8 cellular contexts compared by ENCODE assay signal in the genomic region with DNA sequence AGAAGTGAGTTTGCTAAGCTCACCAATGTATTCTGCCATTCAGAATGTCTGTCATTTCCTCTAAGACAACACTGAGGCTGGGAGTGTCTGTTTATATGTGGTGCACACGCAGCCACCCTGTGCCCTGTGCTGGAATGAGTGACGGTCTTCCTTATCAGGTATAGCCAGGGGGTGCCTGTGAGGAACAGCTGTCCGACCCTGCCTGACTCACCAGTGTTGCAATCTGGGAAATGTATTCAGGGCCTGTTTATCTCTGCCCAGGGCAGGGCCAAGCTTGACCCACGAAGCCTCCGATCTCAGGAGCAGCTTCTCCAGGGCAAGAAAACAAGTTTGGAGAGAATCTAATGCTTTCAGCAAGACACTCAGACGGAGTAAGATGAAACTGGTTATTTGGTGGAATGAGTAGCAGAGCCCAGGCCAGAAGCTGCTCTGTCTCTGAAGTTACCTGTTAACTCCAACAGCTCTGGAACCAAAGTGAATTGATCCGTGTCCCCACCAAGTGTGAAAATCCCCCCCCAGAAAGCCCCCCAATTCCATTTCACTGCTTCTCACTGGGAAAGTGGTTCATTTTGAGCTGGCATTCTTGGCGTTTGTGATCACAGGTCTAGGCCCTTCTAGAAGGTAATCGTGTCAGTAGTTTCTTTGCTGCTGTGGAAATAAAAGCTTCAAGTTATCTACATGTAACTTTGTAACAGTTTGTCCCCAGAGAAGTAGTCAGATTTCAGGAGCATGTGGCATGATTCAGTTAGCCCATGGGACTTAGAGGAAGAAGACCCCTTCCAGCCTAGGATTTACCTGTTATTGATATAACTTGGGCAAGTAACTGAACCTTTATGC. TPM values are rescaled to one million over a fixed set of nuclear protein-coding genes. Genes with fewer than 3 reads are reported as not detected.
A peak's percentile ranks its signal among the peaks of the same experiment; 100 is the strongest.
DNase-seq lines count a peak whose midpoint lies in the region; ATAC-seq, FAIRE-seq and TF ChIP-seq lines count a peak whose summit lies in the region.

No MANE protein-coding gene starts in this region.

- H3K27me3 ChIP-seq in pancreas: no peaks in the 10 kb centered on the region

- peak; percentile 93 to 97 (median 94) for ATAC-seq in pancreas
- ATAC-seq in HG02610 (IDR thresholded peaks at IDR 0.05; ENCODE audit: unreplicated experiment): no peak
- ATAC-seq in HG03342 (IDR thresholded peaks at IDR 0.05; ENCODE audit: unreplicated experiment): no peak

- no peaks in the 10 kb centered on the region for H3K9me3 ChIP-seq in pancreas

- no peak overlapping the region for H3K4me3 ChIP-seq in pancreas

- DNase-seq in GDM1 (lab: John Stamatoyannopoulos, UW): peak; percentile 45
- peak; percentile 94 for DNase-seq in RCC 7860 (ENCODE audit: low spot score)
- peak; percentile 56 for DNase-seq in fibroblast of peridontal ligament (ENCODE audit: extremely low read depth)
- DNase-seq in pancreas: peak; percentile 55 to 74 (median 65)
- no peak for DNase-seq in NCI-H2029 (lab: John Stamatoyannopoulos, UW)
- DNase-seq in NCI-H2196 treated with DMSO at 0.1 percent for 48 hours (lab: John Stamatoyannopoulos, UW; ENCODE audit: unreplicated experiment): no peak

- TF ChIP-seq CTCF in pancreas (IDR thresholded peaks at IDR 0.05): no peak

- FAIRE-seq in RCC 7860 (lab: Jason Lieb, UNC): peak; percentile 68
- FAIRE-seq in pancreas (lab: Jason Lieb, UNC): no peak

- 33 to 41% methylated on average over 9 of the region's 9 CpGs for WGBS in pancreas, 2 donors

- no peaks in the 10 kb centered on the region for H3K36me3 ChIP-seq in pancreas

- intact Hi-C loops in pancreas (cut with DNase I): no loop called here

- H3K4me1 ChIP-seq in pancreas: peaks cover 4 to 12% (median 7%) of the 10 kb centered on the region in 3 donors

- H3K27ac ChIP-seq in pancreas: peak overlapping the region in 2 of 4 donors; percentile 68

RNA-seq across cellular contexts. Expression of a gene that starts 6.1 kb away (rescaled TPM):
- total RNA-seq in pancreas: 10 to 100 TPM; 56.7 to 85.6 (median 67.3) TPM
- 10 to 100 TPM; 16.7 to 27.7 TPM for polyA plus RNA-seq in pancreas

Comparison
In these comparisons a context has a peak if more than half of its experiments do, and no peak if none do; other contexts are left out.
1. DNase-seq: peak in GDM1 (single experiment), RCC 7860 (single experiment), fibroblast of peridontal ligament (single experiment) and pancreas (6 of 6); none in NCI-H2029 (single experiment) and NCI-H2196 treated with DMSO at 0.1 percent for 48 hours (single experiment).
2. ATAC-seq: peak in pancreas (4 of 4); none in HG02610 (single experiment) and HG03342 (single experiment).